In the genomic region with DNA sequence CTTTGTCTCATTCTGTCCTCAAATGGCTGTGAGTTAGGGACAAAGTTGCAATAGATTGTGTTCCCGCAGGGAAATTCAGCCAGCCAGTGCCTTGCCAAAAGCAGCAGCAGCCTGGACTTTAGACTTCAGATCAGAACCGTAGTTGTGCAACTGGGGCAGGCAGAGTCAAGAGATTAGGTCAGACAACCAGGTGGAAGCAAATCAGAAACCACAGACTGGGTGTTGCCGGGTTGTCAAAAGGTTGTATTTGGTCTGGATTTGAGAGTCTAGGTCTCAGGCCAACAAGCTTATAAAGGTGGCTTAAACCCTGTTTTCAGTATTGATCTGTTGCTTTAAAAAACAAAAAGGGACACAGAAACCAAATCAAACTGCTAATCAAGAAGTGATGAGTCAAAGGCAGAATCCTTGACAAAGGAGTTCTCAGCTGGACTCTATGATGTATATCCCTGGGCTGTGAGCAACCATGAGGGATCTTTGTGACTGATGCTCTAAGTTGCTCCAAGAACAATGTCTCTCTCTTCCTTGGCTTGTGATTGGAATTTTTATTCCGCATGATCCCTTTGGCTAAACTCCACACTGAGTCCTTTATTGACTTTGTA, we compare ENCODE assay signal across 11 cellular contexts. TPM values are rescaled to one million over a fixed set of nuclear protein-coding genes. Genes with fewer than 3 reads are reported as not detected.
DNase-seq lines count a peak whose midpoint lies in the region; ATAC-seq, FAIRE-seq and TF ChIP-seq lines count a peak whose summit lies in the region.
"Had no signal": no experiment of that assay in that cellular context is flagged by ENCODE, and none has a peak within 500 bp of the region (broad histone marks: within the 10 kb centered on the region; RNA-seq: fewer than 3 reads in every experiment).

No MANE protein-coding gene starts in this region.

- no peaks in the 10 kb centered on the region for H3K27me3 ChIP-seq in duodenal mucosa (ENCODE audit: control insufficient read depth in 1 of 2, insufficient read depth in 2 of 2, low read length in 2 of 2)
- H3K27me3 ChIP-seq: dorsolateral prefrontal cortex had no signal

- no peaks in the 10 kb centered on the region for H3K36me3 ChIP-seq in duodenal mucosa (ENCODE audit: control insufficient read depth in 1 of 2, insufficient read depth in 2 of 2, low read length in 2 of 2)

- DNase-seq in A549 (ENCODE audit: low read depth in 1 of 2, low spot score in 1 of 2) (peak; percentile 55 to 93), HT1080 (ENCODE audit: low read depth) (peak; percentile 4), lower leg skin (ENCODE audit: low spot score in 2 of 2) (peak; percentile 39 to 87), OCI-M2 (lab: John Stamatoyannopoulos, UW; ENCODE audit: unreplicated experiment) (no peak), coronary artery (ENCODE audit: low spot score) (no peak)
- no peak for DNase-seq in activated CD4-positive, alpha-beta T cell treated with anti-CD3 and anti-CD28 coated beads for 36 hours
- DNase-seq: ACHN, dorsolateral prefrontal cortex, naive B cell had no signal

- TF ChIP-seq RAD21 in A549 (conservative IDR thresholded peaks at IDR 0.05 in 1 of 2, IDR thresholded peaks at IDR 0.05 in 1 of 2), result peak; percentile 12 to 50; a peak in 4 of 5 replicates

- H3K36me3 Mint-ChIP-seq in activated CD4-positive, alpha-beta T cell treated with anti-CD3 and anti-CD28 coated beads for 36 hours (ENCODE audit: low read depth), result no peaks in the 10 kb centered on the region
- H3K36me3 Mint-ChIP-seq: naive B cell had no signal

- H3K9me3 ChIP-seq in A549 (no peaks in the 10 kb centered on the region), duodenal mucosa (ENCODE audit: control insufficient read depth in 1 of 2, low read length in 2 of 2) (no peaks in the 10 kb centered on the region)

- POLR2A ChIA-PET in A549 (lab: Yijun Ruan, JAX), result interaction anchor here (8.6 kb wide), 1 partner anchor 21 kb away, joined by 102 read pairs; the partner anchor contains the start of gene RFK
- POLR2A ChIA-PET in activated CD4-positive, alpha-beta T cell treated with anti-CD3 and anti-CD28 coated beads for 36 hours (lab: Charles Lee), result no interaction called here

- ATAC-seq in A549, result peak; percentile 70 to 85
- no peak for ATAC-seq in GM18858 (IDR thresholded peaks at IDR 0.05; ENCODE audit: unreplicated experiment)
- no peak for ATAC-seq in activated CD4-positive, alpha-beta T cell treated with anti-CD3 and anti-CD28 coated beads for 36 hours

- peak overlapping the region; percentile 15; the same call in 2 of the 3 replicates for H3K4me3 ChIP-seq in A549
- H3K4me3 ChIP-seq in duodenal mucosa (ENCODE audit: low read depth in 1 of 2, low read length in 2 of 2), result peak overlapping the region in 1 of 2 donors; percentile 23
- no peak overlapping the region for H3K4me3 ChIP-seq in lower leg skin (ENCODE audit: low read depth, poor library complexity, severe bottlenecking)
- H3K4me3 ChIP-seq in coronary artery, result no peak overlapping the region
- H3K4me3 ChIP-seq: dorsolateral prefrontal cortex had no signal

- H3K9me3 Mint-ChIP-seq in activated CD4-positive, alpha-beta T cell treated with anti-CD3 and anti-CD28 coated beads for 36 hours (ENCODE audit: low read depth), result no peaks in the 10 kb centered on the region
- H3K9me3 Mint-ChIP-seq: naive B cell had no signal

- H3K27ac ChIP-seq in A549 (peak overlapping the region; percentile 89 to 95), duodenal mucosa (ENCODE audit: low read depth, low read length) (peak overlapping the region; percentile 6), coronary artery (peak overlapping the region in 1 of 2 donors; percentile 6)

- no peak for FAIRE-seq in A549 (lab: Jason Lieb, UNC)

- no peak overlapping the region for H3K4me3 Mint-ChIP-seq in activated CD4-positive, alpha-beta T cell treated with anti-CD3 and anti-CD28 coated beads for 36 hours
- H3K4me3 Mint-ChIP-seq: naive B cell had no signal

- CTCF ChIA-PET in A549 (lab: Yijun Ruan, JAX), result interaction anchor here (0.7 to 6.8 kb wide), 3 partner anchors 19 to 319 kb away, joined by 3 to 53 read pairs (median 6); partner anchors contain the start of gene RFK
- CTCF ChIA-PET in activated CD4-positive, alpha-beta T cell treated with anti-CD3 and anti-CD28 coated beads for 36 hours (lab: Charles Lee), result interaction anchor here (0.5 kb wide), 1 partner anchor 785 kb away, joined by 4 read pairs; no protein-coding TSS in a partner anchor

- H3K4me2 ChIP-seq in A549, result peak overlapping the region; percentile 92

- no peak for TF ChIP-seq POLR2A in A549 (IDR thresholded peaks at IDR 0.05; ENCODE audit: low read length)
- TF ChIP-seq POLR2A in lower leg skin (IDR thresholded peaks at IDR 0.05), result no peak

- no peak overlapping the region for H3K27ac Mint-ChIP-seq in activated CD4-positive, alpha-beta T cell treated with anti-CD3 and anti-CD28 coated beads for 36 hours
- H3K27ac Mint-ChIP-seq: naive B cell had no signal

- no peaks in the 10 kb centered on the region for H3K4me1 Mint-ChIP-seq in activated CD4-positive, alpha-beta T cell treated with anti-CD3 and anti-CD28 coated beads for 36 hours

- intact Hi-C loops in lower leg skin (cut with DNase I; ENCODE audit: low total_unique reads), result no loop called here
- intact Hi-C loops in activated CD4-positive, alpha-beta T cell treated with anti-CD3 and anti-CD28 coated beads for 36 hours (cut with DNase I, micrococcal nuclease), result no loop called here

- TF ChIP-seq EP300 in A549 (IDR thresholded peaks at IDR 0.05), result peak; percentile 89 to 90; a peak in 3 of 5 replicates

- TF ChIP-seq CTCF in A549 (IDR thresholded peaks at IDR 0.05) (no peak), lower leg skin (IDR thresholded peaks at IDR 0.05) (no peak), coronary artery (IDR thresholded peaks at IDR 0.05) (no peak)

- peaks cover 90% of the 10 kb centered on the region for H3K4me1 ChIP-seq in A549
- peaks cover 51 to 52% of the 10 kb centered on the region in 2 donors for H3K4me1 ChIP-seq in duodenal mucosa (ENCODE audit: control insufficient read depth in 1 of 2, insufficient read depth in 2 of 2, low read length in 2 of 2)

- H3K9ac ChIP-seq in duodenal mucosa (ENCODE audit: low read depth in 1 of 2, low read length in 2 of 2), result no peak overlapping the region

- 2% methylated on average over 4 of the region's 4 CpGs for WGBS in A549 (ENCODE audit: missing lambda C conversion rate)
- 43 to 51% methylated on average over 4 of the region's 4 CpGs for WGBS in lower leg skin, 2 donors

- no peaks in the 10 kb centered on the region for H3K27me3 Mint-ChIP-seq in activated CD4-positive, alpha-beta T cell treated with anti-CD3 and anti-CD28 coated beads for 36 hours
- H3K27me3 Mint-ChIP-seq: naive B cell had no signal

TF ChIP-seq in A549, 52 proteins besides CTCF, POLR2A, EP300 and RAD21 (continues in another document):
- TF ChIP-seq USF2 (IDR thresholded peaks at IDR 0.05) (no peak), EHMT2 (IDR thresholded peaks at IDR 0.05; ENCODE audit: low read depth) (no peak), NPAS2 (CRISPR knock-in tag; IDR thresholded peaks at IDR 0.05; ENCODE audit: borderline replicate concordance) (no peak), ZSCAN20 (CRISPR knock-in tag; IDR thresholded peaks at IDR 0.05) (no peak)
- TF ChIP-seq, protein P1, sequence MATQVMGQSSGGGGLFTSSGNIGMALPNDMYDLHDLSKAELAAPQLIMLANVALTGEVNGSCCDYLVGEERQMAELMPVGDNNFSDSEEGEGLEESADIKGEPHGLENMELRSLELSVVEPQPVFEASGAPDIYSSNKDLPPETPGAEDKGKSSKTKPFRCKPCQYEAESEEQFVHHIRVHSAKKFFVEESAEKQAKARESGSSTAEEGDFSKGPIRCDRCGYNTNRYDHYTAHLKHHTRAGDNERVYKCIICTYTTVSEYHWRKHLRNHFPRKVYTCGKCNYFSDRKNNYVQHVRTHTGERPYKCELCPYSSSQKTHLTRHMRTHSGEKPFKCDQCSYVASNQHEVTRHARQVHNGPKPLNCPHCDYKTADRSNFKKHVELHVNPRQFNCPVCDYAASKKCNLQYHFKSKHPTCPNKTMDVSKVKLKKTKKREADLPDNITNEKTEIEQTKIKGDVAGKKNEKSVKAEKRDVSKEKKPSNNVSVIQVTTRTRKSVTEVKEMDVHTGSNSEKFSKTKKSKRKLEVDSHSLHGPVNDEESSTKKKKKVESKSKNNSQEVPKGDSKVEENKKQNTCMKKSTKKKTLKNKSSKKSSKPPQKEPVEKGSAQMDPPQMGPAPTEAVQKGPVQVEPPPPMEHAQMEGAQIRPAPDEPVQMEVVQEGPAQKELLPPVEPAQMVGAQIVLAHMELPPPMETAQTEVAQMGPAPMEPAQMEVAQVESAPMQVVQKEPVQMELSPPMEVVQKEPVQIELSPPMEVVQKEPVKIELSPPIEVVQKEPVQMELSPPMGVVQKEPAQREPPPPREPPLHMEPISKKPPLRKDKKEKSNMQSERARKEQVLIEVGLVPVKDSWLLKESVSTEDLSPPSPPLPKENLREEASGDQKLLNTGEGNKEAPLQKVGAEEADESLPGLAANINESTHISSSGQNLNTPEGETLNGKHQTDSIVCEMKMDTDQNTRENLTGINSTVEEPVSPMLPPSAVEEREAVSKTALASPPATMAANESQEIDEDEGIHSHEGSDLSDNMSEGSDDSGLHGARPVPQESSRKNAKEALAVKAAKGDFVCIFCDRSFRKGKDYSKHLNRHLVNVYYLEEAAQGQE (IDR thresholded peaks at IDR 0.05), result no peak

RNA-seq across cellular contexts. Expression of gene RFK, which starts 21.0 kb away (rescaled TPM):
- 130 and 184 TPM in 2 replicates for polyA plus RNA-seq in A549 (2011; rRNA removed)
- 22.4 and 34.2 TPM in 2 replicates for polyA plus RNA-seq in A549 (2012; cell fraction: cytosol; rRNA removed)
- polyA plus RNA-seq in A549 (2012; cell fraction: nucleus; rRNA removed), result 8.7 and 11.8 TPM in 2 replicates
- 43.1 to 56.7 TPM (median 50.5 TPM) in 3 replicates for polyA plus RNA-seq in A549 (2017; fragmentation: RNase III; extraction: RNeasy Plus Mini Kit Qiagen cat#74134 plus additional on column Dnase treatment)
- 20.9 and 23.0 TPM in 2 replicates for polyA minus RNA-seq in A549 (2011; rRNA and poly(A)+ RNA removed)
- total RNA-seq in HT1080 (2014; rRNA removed; shearing (Covaris generic)), result 23.7 and 25.3 TPM in 2 replicates
- polyA plus RNA-seq in HT1080 (2015; cell fraction: cytosol; rRNA removed), result 38.1 and 43.4 TPM in 2 replicates
- polyA plus RNA-seq in HT1080 (2015; cell fraction: nucleus; rRNA removed), result 11.7 and 17.1 TPM in 2 replicates
- 10 to 100 TPM; 10.8 to 20.4 (median 14.1) TPM for total RNA-seq in lower leg skin
- 1 to 10 TPM; 7.0 to 8.3 TPM for total RNA-seq in activated CD4-positive, alpha-beta T cell treated with anti-CD3 and anti-CD28 coated beads for 36 hours

Comparison
In these comparisons a context has a peak if more than half of its experiments do, and no peak if none do; other contexts are left out.
1. ATAC-seq: peak in A549 (2 of 2); none in GM18858 (single experiment) and activated CD4-positive, alpha-beta T cell treated with anti-CD3 and anti-CD28 coated beads for 36 hours (single experiment).
2. DNase-seq: peak in A549 (2 of 2), HT1080 (single experiment) and lower leg skin (2 of 2); none in OCI-M2 (single experiment), activated CD4-positive, alpha-beta T cell treated with anti-CD3 and anti-CD28 coated beads for 36 hours (single experiment) and coronary artery (single experiment).